Comparison of ENCODE assay signal across 8 cellular contexts in the genomic region with DNA sequence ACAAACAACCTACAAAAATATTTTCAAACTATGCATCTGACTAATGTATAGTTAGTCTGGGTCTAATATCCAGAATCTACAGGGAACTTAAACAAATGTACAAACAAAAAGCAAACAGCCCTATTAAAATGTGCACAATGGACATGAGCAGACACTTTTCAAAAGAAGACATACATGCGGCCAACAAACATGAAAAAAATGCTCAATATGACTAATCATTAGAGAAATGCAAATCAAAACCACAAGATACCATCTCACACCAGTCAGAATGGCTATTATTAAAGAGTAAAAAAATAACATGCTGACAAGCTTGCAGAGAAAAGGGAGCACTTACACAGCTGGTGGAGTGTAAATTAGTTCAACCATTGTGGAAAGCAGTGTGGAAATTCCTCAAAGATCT. TPM values are rescaled to one million over a fixed set of nuclear protein-coding genes. Genes with fewer than 3 reads are reported as not detected.
DNase-seq lines count a peak whose midpoint lies in the region; ATAC-seq and TF ChIP-seq lines count a peak whose summit lies in the region.
"Not testable (repeated sequence)": the region's sequence is repeated elsewhere in the genome, so short reads cannot be mapped to it uniquely, and the experiment has no call there.

No MANE protein-coding gene starts in this region.

- not testable (repeated sequence) for H3K9ac ChIP-seq in SK-N-SH

- not testable (repeated sequence) for H3K79me2 ChIP-seq in SK-N-SH (ENCODE audit: insufficient read depth)

- H3K27ac ChIP-seq in SK-N-SH (ENCODE audit: low read depth in 2 of 2, low read length in 1 of 2), result peak overlapping the region in 1 of 2 experiments; percentile 43; a peak in 2 of 4 replicates

- peak; percentile 77 for ATAC-seq in GM18858 (IDR thresholded peaks at IDR 0.05; ENCODE audit: unreplicated experiment)
- ATAC-seq in GM21423 (IDR thresholded peaks at IDR 0.05; ENCODE audit: unreplicated experiment), result peak; percentile 48
- ATAC-seq in HG02884 (IDR thresholded peaks at IDR 0.05; ENCODE audit: unreplicated experiment), result peak; percentile 63
- peak; percentile 62 for ATAC-seq in HG03520 (IDR thresholded peaks at IDR 0.05; ENCODE audit: unreplicated experiment)

- DNase-seq in AG10803 (ENCODE audit: low read depth), result peak; percentile 83
- DNase-seq in SK-N-SH, result not testable (repeated sequence)
- peak; percentile 73 for DNase-seq in epithelial cell of esophagus (ENCODE audit: low read depth)
- peak; percentile 65 for DNase-seq in myocyte (ENCODE audit: low read depth)

- TF ChIP-seq RAD21 in SK-N-SH (IDR thresholded peaks at IDR 0.05; ENCODE audit: low read length), result not testable (repeated sequence)

- H3K4me3 ChIP-seq in AG10803 (ENCODE audit: low read length); SK-N-SH (ENCODE audit: low read depth in 2 of 2, low read length in 1 of 2); epithelial cell of esophagus (ENCODE audit: low read length): not testable (repeated sequence)

- CTCF ChIA-PET in SK-N-SH (lab: Yijun Ruan, JAX), result interaction anchor here (1.0 to 1.3 kb wide), 3 partner anchors 10 to 15 kb away, joined by 3 to 5 read pairs (median 4); no protein-coding TSS in a partner anchor

- H3K4me2 ChIP-seq in SK-N-SH, result not testable (repeated sequence)

- POLR2A ChIA-PET in SK-N-SH (lab: Yijun Ruan, JAX), result not testable (repeated sequence)

- not testable (repeated sequence) for H3K36me3 ChIP-seq in SK-N-SH (replicated peaks in 1 of 2; ENCODE audit: control insufficient read depth in 1 of 2, insufficient read depth in 2 of 2, low read length in 1 of 2)

- H4K20me1 ChIP-seq in SK-N-SH (ENCODE audit: insufficient read depth), result not testable (repeated sequence)

- not testable (repeated sequence) for H2AFZ ChIP-seq in SK-N-SH (ENCODE audit: low read depth)

- not testable (repeated sequence) for H3K27me3 ChIP-seq in SK-N-SH (ENCODE audit: insufficient read depth)

- H3K9me2 ChIP-seq in SK-N-SH, result not testable (repeated sequence)

- TF ChIP-seq EP300 in SK-N-SH (IDR thresholded peaks at IDR 0.05; ENCODE audit: borderline replicate concordance in 1 of 2, low read depth in 1 of 2, low read length in 1 of 2), result peak in 1 of 2 experiments; percentile 76; a peak in 2 of 4 replicates

- H3K4me1 ChIP-seq in SK-N-SH (ENCODE audit: control insufficient read depth in 1 of 2, insufficient read depth in 2 of 2, low read depth in 1 of 2, low read length in 1 of 2), result peaks cover 4 to 11% of the 10 kb centered on the region in 2 experiments; a peak in 3 of 4 replicates

- not testable (repeated sequence) for H3K9me3 ChIP-seq in SK-N-SH

- WGBS in SK-N-SH (ENCODE audit: low lambda C conversion rate), result 18% methylated on average over 1 of the region's 1 CpG

- H3F3A ChIP-seq in SK-N-SH (replicated peaks; ENCODE audit: insufficient read depth), result peaks cover 17% of the 10 kb centered on the region

- TF ChIP-seq CTCF in AG10803 (conservative IDR thresholded peaks at IDR 0.05; ENCODE audit: low read length); SK-N-SH (IDR thresholded peaks at IDR 0.05); epithelial cell of esophagus (IDR thresholded peaks at IDR 0.05; ENCODE audit: insufficient read depth, low read depth, low read length, missing control alignments): not testable (repeated sequence)

TF ChIP-seq in SK-N-SH, 30 proteins besides CTCF, POLR2A, EP300 and RAD21:
- TF ChIP-seq NFIC (IDR thresholded peaks at IDR 0.05; ENCODE audit: borderline replicate concordance) (peak; percentile 39; the same call in 1 of the 2 replicates), TCF12 (IDR thresholded peaks at IDR 0.05) (peak; percentile 87), JUND (IDR thresholded peaks at IDR 0.05) (peak; percentile 76), FOSL2 (IDR thresholded peaks at IDR 0.05; ENCODE audit: borderline replicate concordance, low read depth) (peak; percentile 88), TEAD4 (IDR thresholded peaks at IDR 0.05; ENCODE audit: borderline replicate concordance, insufficient read depth) (peak; percentile 64; the same call in 1 of the 2 replicates), MEF2A (IDR thresholded peaks at IDR 0.05; ENCODE audit: borderline replicate concordance, low read depth) (peak; percentile 57; the same call in 1 of the 2 replicates)
- TF ChIP-seq, protein P1, sequence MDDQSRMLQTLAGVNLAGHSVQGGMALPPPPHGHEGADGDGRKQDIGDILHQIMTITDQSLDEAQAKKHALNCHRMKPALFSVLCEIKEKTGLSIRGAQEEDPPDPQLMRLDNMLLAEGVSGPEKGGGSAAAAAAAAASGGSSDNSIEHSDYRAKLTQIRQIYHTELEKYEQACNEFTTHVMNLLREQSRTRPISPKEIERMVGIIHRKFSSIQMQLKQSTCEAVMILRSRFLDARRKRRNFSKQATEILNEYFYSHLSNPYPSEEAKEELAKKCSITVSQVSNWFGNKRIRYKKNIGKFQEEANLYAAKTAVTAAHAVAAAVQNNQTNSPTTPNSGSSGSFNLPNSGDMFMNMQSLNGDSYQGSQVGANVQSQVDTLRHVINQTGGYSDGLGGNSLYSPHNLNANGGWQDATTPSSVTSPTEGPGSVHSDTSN (IDR thresholded peaks at IDR 0.05), result peak; percentile 71
- TF ChIP-seq, protein P2, sequence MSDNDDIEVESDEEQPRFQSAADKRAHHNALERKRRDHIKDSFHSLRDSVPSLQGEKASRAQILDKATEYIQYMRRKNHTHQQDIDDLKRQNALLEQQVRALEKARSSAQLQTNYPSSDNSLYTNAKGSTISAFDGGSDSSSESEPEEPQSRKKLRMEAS (IDR thresholded peaks at IDR 0.05; ENCODE audit: low read depth), result peak; percentile 53; the same call in 1 of the 2 replicates
TF ChIP-seq in SK-N-SH: peak in this region for 8; not testable (repeated sequence) for 22.

RNA-seq across cellular contexts. Expression of a gene that starts 36.5 kb away (rescaled TPM):
- 7.5 and 9.9 TPM in 2 replicates for polyA plus RNA-seq in SK-N-SH (2012; rRNA removed)
- polyA plus RNA-seq in SK-N-SH (2012; cell fraction: cytosol; rRNA removed), result 15.7 and 18.0 TPM in 2 replicates
- polyA plus RNA-seq in SK-N-SH (2012; cell fraction: nucleus; rRNA removed), result 3.7 and 11.3 TPM in 2 replicates
- total RNA-seq in myocyte, result 21.1 and 31.9 TPM in 2 replicates
- 14.6 TPM for polyA plus RNA-seq in myocyte (2012)
